Comparison of ENCODE assay signal across 8 cellular contexts in genomic region chr10:61899663-61899996, GRCh38. TPM values are rescaled to one million over a fixed set of nuclear protein-coding genes. Genes with fewer than 3 reads are reported as not detected.
A peak's percentile ranks its signal among the peaks of the same experiment; 100 is the strongest.
DNase-seq lines count a peak whose midpoint lies in the region; ATAC-seq and TF ChIP-seq lines count a peak whose summit lies in the region.

No MANE protein-coding gene starts in this region.

- H3K4me3 Mint-ChIP-seq in IgD-negative memory B cell (peak overlapping the region; percentile 94 to 99 (median 96)), chondrocyte (ENCODE audit: unreplicated experiment) (peak overlapping the region; percentile 88), natural killer cell (peak overlapping the region; percentile 93)

- POLR2A ChIA-PET in AG04449 (lab: Yijun Ruan, JAX): no interaction called here

- H3K36me3 Mint-ChIP-seq in IgD-negative memory B cell (peaks cover 3% of the 10 kb centered on the region), chondrocyte (ENCODE audit: low read depth) (no peaks in the 10 kb centered on the region), natural killer cell (no peaks in the 10 kb centered on the region)

- H3K9me3 Mint-ChIP-seq in IgD-negative memory B cell: no peaks in the 10 kb centered on the region
- H3K9me3 Mint-ChIP-seq in chondrocyte (ENCODE audit: low read depth): no peaks in the 10 kb centered on the region
- H3K9me3 Mint-ChIP-seq in natural killer cell: no peaks in the 10 kb centered on the region

- intact Hi-C loops in natural killer cell (cut with micrococcal nuclease): loop anchor here (1.0 to 5.0 kb wide), 2 partner anchors 44 to 1368 kb away; no protein-coding TSS in a partner anchor

- in situ Hi-C loops in GM13976 (cut with MboI; ENCODE audit: low sequenced_read_pairs, unreplicated experiment): loop anchor here (10.0 kb wide), 1 partner anchor 345 kb away; no protein-coding TSS in a partner anchor

- H3K4me3 ChIP-seq in AG04449 (ENCODE audit: low read depth, low read length): peak overlapping the region; percentile 81

- peak overlapping the region; percentile 91 to 98 (median 96) for H3K27ac Mint-ChIP-seq in IgD-negative memory B cell
- peak overlapping the region; percentile 99 for H3K27ac Mint-ChIP-seq in chondrocyte (ENCODE audit: unreplicated experiment)
- H3K27ac Mint-ChIP-seq in natural killer cell: peak overlapping the region; percentile 87 to 89

- no peak for ATAC-seq in natural killer cell
- ATAC-seq in GM21367 (IDR thresholded peaks at IDR 0.05; ENCODE audit: unreplicated experiment): no peak
- no peak for ATAC-seq in HG03565 (IDR thresholded peaks at IDR 0.05; ENCODE audit: unreplicated experiment)

- TF ChIP-seq CTCF in AG04449 (IDR thresholded peaks at IDR 0.05; ENCODE audit: insufficient read depth, low read length, missing control alignments): no peak
- no peak for TF ChIP-seq CTCF in chondrocyte (IDR thresholded peaks at IDR 0.05)
- TF ChIP-seq CTCF in natural killer cell (IDR thresholded peaks at IDR 0.05): no peak
- TF ChIP-seq CTCF in GM13976 (IDR thresholded peaks at IDR 0.05; ENCODE audit: borderline replicate concordance, control extremely low read depth, extremely low read depth, insufficient read depth, missing control alignments): no peak

- DNase-seq in AG04449 (ENCODE audit: low read depth, low spot score): no peak
- DNase-seq in chondrocyte (ENCODE audit: low spot score): no peak
- no peak for DNase-seq in natural killer cell
- no peak for DNase-seq in mucosa of gallbladder (ENCODE audit: low spot score)
- no peak for DNase-seq in GM13976 (ENCODE audit: low spot score)

- no peaks in the 10 kb centered on the region for H3K27me3 Mint-ChIP-seq in IgD-negative memory B cell
- no peaks in the 10 kb centered on the region for H3K27me3 Mint-ChIP-seq in chondrocyte (ENCODE audit: low read depth)
- H3K27me3 Mint-ChIP-seq in natural killer cell (ENCODE audit: low read depth in 2 of 2): no peaks in the 10 kb centered on the region

- CTCF ChIA-PET in AG04449 (lab: Yijun Ruan, JAX): interaction anchor here (1.2 to 3.2 kb wide), 5 partner anchors 9 to 345 kb away, joined by 3 to 18 read pairs (median 7); no protein-coding TSS in a partner anchor

- peaks cover 24 to 38% (median 25%) of the 10 kb centered on the region in 3 donors for H3K4me1 Mint-ChIP-seq in IgD-negative memory B cell
- peaks cover 45% of the 10 kb centered on the region for H3K4me1 Mint-ChIP-seq in chondrocyte (ENCODE audit: low read depth)
- peaks cover 59 to 62% of the 10 kb centered on the region in 2 donors for H3K4me1 Mint-ChIP-seq in natural killer cell

RNA-seq across cellular contexts. Expression of gene ARID5B, which starts 1.9 kb away (rescaled TPM):
- polyA plus RNA-seq in IgD-negative memory B cell: 154 TPM
- total RNA-seq in chondrocyte (75.2 to 95.2 TPM (median 93.6 TPM) in 3 replicates), natural killer cell (10 to 100 TPM; 22.3 to 44.3 (median 31.3) TPM), mucosa of gallbladder (50.6 TPM)
